ENCODE assay signal across 1 cellular context in genomic region chr7:135697276-135698049, GRCh38.
TF ChIP-seq lines count a peak whose summit lies in the region.

No MANE protein-coding gene starts in this region.

TF ChIP-seq in HepG2, 621 proteins besides CTCF, POLR2A, EP300 and RAD21:
- no peak for TF ChIP-seq ZNF841 (CRISPR knock-in tag; IDR thresholded peaks at IDR 0.05; ENCODE audit: borderline replicate concordance)
- TF ChIP-seq HNRNPH1 (optimal IDR thresholded peaks at IDR 0.05; ENCODE audit: low read depth, low read length), result no peak
- no peak for TF ChIP-seq ERF (CRISPR knock-in tag; IDR thresholded peaks at IDR 0.05)
- TF ChIP-seq DDIT3 (CRISPR knock-in tag; IDR thresholded peaks at IDR 0.05), result no peak
- TF ChIP-seq SP2 (CRISPR knock-in tag; IDR thresholded peaks at IDR 0.05), result no peak
- TF ChIP-seq TBL1XR1 (IDR thresholded peaks at IDR 0.05; ENCODE audit: borderline replicate concordance, low read length, partially characterized antibody), result no peak
- TF ChIP-seq ZC3H13 (CRISPR knock-in tag; IDR thresholded peaks at IDR 0.05), result no peak
- TF ChIP-seq ZNF350 (CRISPR knock-in tag; IDR thresholded peaks at IDR 0.05; ENCODE audit: borderline replicate concordance, low read depth), result no peak
- TF ChIP-seq ZFAT (CRISPR knock-in tag; conservative IDR thresholded peaks at IDR 0.05), result no peak
- TF ChIP-seq ZNF124 (CRISPR knock-in tag; IDR thresholded peaks at IDR 0.05), result no peak
- no peak for TF ChIP-seq ZNF660 (CRISPR knock-in tag; IDR thresholded peaks at IDR 0.05; ENCODE audit: borderline replicate concordance, low read depth)
- TF ChIP-seq LBX2 (CRISPR knock-in tag; IDR thresholded peaks at IDR 0.05; ENCODE audit: borderline replicate concordance), result no peak
- TF ChIP-seq ZFP90 (CRISPR knock-in tag; IDR thresholded peaks at IDR 0.05; ENCODE audit: borderline replicate concordance), result no peak
- no peak for TF ChIP-seq NKX3-1 (CRISPR knock-in tag; IDR thresholded peaks at IDR 0.05)
TF ChIP-seq in HepG2: peak in this region for 0.
